ENCODE assay signal across 9 cellular contexts in the genomic region with DNA sequence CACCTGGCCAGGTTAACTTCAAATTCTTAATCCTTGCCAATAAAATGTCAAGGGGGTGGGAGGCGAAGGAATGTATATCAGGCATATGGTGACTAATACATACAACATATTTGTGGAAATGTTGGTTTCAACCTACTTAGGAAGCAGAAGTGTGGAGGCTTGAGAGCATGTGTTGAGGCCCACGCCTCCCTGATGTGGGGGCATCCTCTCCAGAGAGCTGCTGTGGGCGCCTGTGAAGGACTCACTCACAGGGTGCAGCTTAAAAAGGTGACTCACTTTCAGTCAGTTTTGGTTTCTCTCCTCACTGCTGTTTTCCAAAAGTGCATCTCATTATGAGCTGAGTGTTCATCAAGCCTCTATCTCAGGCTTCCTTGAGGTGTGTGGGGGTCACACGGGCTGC. TPM values are rescaled to one million over a fixed set of nuclear protein-coding genes. Genes with fewer than 3 reads are reported as not detected.
DNase-seq lines count a peak whose midpoint lies in the region; ATAC-seq and TF ChIP-seq lines count a peak whose summit lies in the region.
"Had no signal": no experiment of that assay in that cellular context is flagged by ENCODE, and none has a peak within 500 bp of the region (broad histone marks: within the 10 kb centered on the region; RNA-seq: fewer than 3 reads in every experiment).

No MANE protein-coding gene starts in this region.

- no peak overlapping the region for H3K4me3 ChIP-seq in upper lobe of left lung

- intact Hi-C loops in left cardiac atrium (cut with DNase I), result no loop called here

- TF ChIP-seq CTCF in upper lobe of left lung (IDR thresholded peaks at IDR 0.05), result no peak

- DNase-seq in activated CD4-positive, alpha-beta T cell treated with anti-CD3 and anti-CD28 coated beads, Interleukin-2, amount 50 U/mL, for 48 hours, result peak; percentile 12 to 44
- DNase-seq in activated CD4-positive, alpha-beta T cell treated with anti-CD3 and anti-CD28 coated beads, Interleukin-2, amount 50 U/mL, for 1 hour, result no peak
- DNase-seq in astrocyte of the hippocampus (ENCODE audit: low read depth, low spot score) (peak; percentile 77), NCI-H1092 (lab: John Stamatoyannopoulos, UW) (no peak), upper lobe of left lung (no peak), left cardiac atrium (no peak)
- DNase-seq in stimulated activated CD8-positive, alpha-beta memory T cell treated with anti-CD3 and anti-CD28 coated beads, Interleukin-2, amount 100 ng/mL, for 48 hours (ENCODE audit: low read depth in 2 of 2), result peak; percentile 10 to 13
- DNase-seq: T-helper 9 cell had no signal

- no peaks in the 10 kb centered on the region for H3K9me3 ChIP-seq in upper lobe of left lung

- H3K4me1 ChIP-seq in upper lobe of left lung, result peaks cover 0 to 5% (median 2%) of the 10 kb centered on the region in 4 donors

- 74 to 89% methylated on average over 4 of the region's 4 CpGs for WGBS in upper lobe of left lung, 2 donors

- peak; percentile 61 for ATAC-seq in HG03045 (IDR thresholded peaks at IDR 0.05; ENCODE audit: unreplicated experiment)
- no peak for ATAC-seq in upper lobe of left lung (ENCODE audit: low FRiP score in 2 of 2)
- ATAC-seq in left cardiac atrium, result no peak

- H3K27me3 ChIP-seq in upper lobe of left lung, result no peaks in the 10 kb centered on the region

- no peak for TF ChIP-seq POLR2A in upper lobe of left lung (IDR thresholded peaks at IDR 0.05)

- H3K27ac ChIP-seq in upper lobe of left lung, result no peak overlapping the region

- no peaks in the 10 kb centered on the region for H3K36me3 ChIP-seq in upper lobe of left lung

- no peak for TF ChIP-seq EP300 in upper lobe of left lung (IDR thresholded peaks at IDR 0.05)

RNA-seq across cellular contexts. Expression of gene LNX1, which starts 27.5 kb away (rescaled TPM):
- total RNA-seq in upper lobe of left lung (1 to 10 TPM; 2.7 to 7.3 (median 4.3) TPM), left cardiac atrium (10 to 100 TPM in 1 of 2 donors, 1 to 10 TPM in 1; 5.9 to 11.5 TPM)

Comparison
In these comparisons a context has a peak if more than half of its experiments do, and no peak if none do; other contexts are left out.
1. DNase-seq: peak in activated CD4-positive, alpha-beta T cell treated with anti-CD3 and anti-CD28 coated beads, Interleukin-2, amount 50 U/mL, for 48 hours (2 of 2), astrocyte of the hippocampus (single experiment) and stimulated activated CD8-positive, alpha-beta memory T cell treated with anti-CD3 and anti-CD28 coated beads, Interleukin-2, amount 100 ng/mL, for 48 hours (2 of 2); none in activated CD4-positive, alpha-beta T cell treated with anti-CD3 and anti-CD28 coated beads, Interleukin-2, amount 50 U/mL, for 1 hour (single experiment), NCI-H1092 (single experiment), upper lobe of left lung (0 of 2) and left cardiac atrium (single experiment).